17 cellular contexts compared by ENCODE assay signal in genomic region chr17:79887451-79887991, GRCh38.
"Had no signal": no experiment of that assay in that cellular context is flagged by ENCODE, and none has a peak within 500 bp of the region (broad histone marks: within the 10 kb centered on the region; RNA-seq: fewer than 3 reads in every experiment).

No MANE protein-coding gene starts in this region.

- H3K4me3 ChIP-seq: coronary artery, lung, neural progenitor cell, psoas muscle, sigmoid colon, thoracic aorta, tibial nerve, upper lobe of left lung had no signal

- H3K36me3 ChIP-seq: neural progenitor cell, sigmoid colon, thoracic aorta, tibial nerve, upper lobe of left lung had no signal

- H3K4me2 ChIP-seq: neural progenitor cell had no signal

- H3K9ac ChIP-seq: neural progenitor cell had no signal

- ATAC-seq: effector memory CD8-positive, alpha-beta T cell; left lobe of liver; naive thymus-derived CD4-positive, alpha-beta T cell; psoas muscle; right cardiac atrium; stimulated activated naive B cell treated with anti-CD40 and anti-IgM and Interleukin-4, amounts not matched to agents 10 μg/mL and 1 μg/mL and 100 μg/mL, for 72 hours had no signal

- H3K27ac ChIP-seq: coronary artery, neural progenitor cell, psoas muscle, sigmoid colon, thoracic aorta, tibial nerve, upper lobe of left lung had no signal

- H2AFZ ChIP-seq: neural progenitor cell had no signal

- H3K27me3 ChIP-seq: upper lobe of left lung had no signal

- H3K9me3 ChIP-seq: psoas muscle, sigmoid colon, thoracic aorta, tibial nerve, upper lobe of left lung had no signal

- DNase-seq: dermis blood vessel endothelial cell; effector memory CD8-positive, alpha-beta T cell; midbrain; naive thymus-derived CD4-positive, alpha-beta T cell; nucleus accumbens; psoas muscle; right cardiac atrium; sigmoid colon; stimulated activated CD4-positive, alpha-beta T cell treated with anti-CD3 and anti-CD28 coated beads, Interleukin-4, amount 100 ng/mL, for 4 hours; stimulated activated naive B cell treated with anti-CD40 and anti-IgM and Interleukin-4, amounts not matched to agents 10 μg/mL and 1 μg/mL and 100 μg/mL, for 72 hours; upper lobe of left lung had no signal

- H3K4me1 ChIP-seq: neural progenitor cell, psoas muscle had no signal
